Comparison of ENCODE assay signal across 1 cellular context in the genomic region with DNA sequence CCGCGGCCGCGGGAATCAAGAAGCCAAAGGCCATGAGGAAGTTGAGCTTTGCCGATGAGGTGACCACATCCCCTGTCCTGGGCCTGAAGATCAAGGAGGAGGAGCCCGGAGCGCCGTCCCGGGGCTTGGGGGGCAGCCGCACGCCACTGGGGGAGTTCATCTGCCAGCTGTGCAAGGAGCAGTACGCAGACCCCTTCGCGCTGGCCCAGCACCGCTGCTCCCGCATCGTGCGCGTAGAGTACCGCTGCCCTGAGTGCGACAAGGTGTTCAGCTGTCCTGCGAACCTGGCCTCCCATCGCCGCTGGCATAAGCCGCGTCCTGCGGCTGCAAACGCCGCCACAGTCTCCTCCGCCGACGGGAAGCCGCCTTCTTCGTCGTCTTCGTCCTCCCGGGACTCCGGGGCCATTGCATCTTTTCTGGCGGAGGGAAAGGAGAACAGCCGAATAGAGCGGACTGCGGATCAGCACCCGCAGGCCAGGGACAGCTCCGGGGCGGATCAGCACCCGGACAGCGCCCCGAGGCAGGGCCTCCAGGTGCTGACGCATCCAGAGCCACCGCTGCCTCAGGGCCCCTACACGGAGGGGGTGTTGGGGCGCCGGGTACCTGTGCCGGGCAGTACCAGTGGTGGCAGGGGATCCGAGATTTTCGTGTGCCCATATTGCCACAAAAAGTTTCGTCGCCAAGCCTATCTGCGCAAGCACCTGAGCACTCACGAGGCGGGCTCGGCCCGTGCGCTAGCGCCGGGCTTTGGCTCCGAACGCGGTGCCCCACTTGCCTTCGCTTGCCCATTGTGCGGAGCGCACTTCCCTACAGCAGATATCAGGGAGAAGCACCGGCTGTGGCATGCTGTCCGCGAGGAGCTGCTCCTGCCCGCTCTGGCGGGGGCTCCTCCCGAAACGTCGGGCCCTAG.
TF ChIP-seq lines count a peak whose summit lies in the region.

No MANE protein-coding gene starts in this region.

TF ChIP-seq in K562, 482 proteins besides CTCF, POLR2A, EP300 and RAD21 (continued from another document and continues in another):
- TF ChIP-seq MTA2 (IDR thresholded peaks at IDR 0.05; ENCODE audit: low read depth) (no peak), POLR2AphosphoS5 (IDR thresholded peaks at IDR 0.05; ENCODE audit: control insufficient read depth, insufficient read depth, low read depth, low read length) (no peak), JUND (IDR thresholded peaks at IDR 0.05; ENCODE audit: borderline replicate concordance, low read depth, low read length) (no peak), JUND (tag; IDR thresholded peaks at IDR 0.05; ENCODE audit: borderline replicate concordance, low read depth, low read length) (peak; percentile 47; the same call in 1 of the 3 replicates), SAP30 (IDR thresholded peaks at IDR 0.05; ENCODE audit: borderline replicate concordance, insufficient read depth, low read depth, low read length, poor library complexity, severe bottlenecking) (peak; percentile 97), ARID2 (IDR thresholded peaks at IDR 0.05) (no peak), MAFF (IDR thresholded peaks at IDR 0.05; ENCODE audit: low read length) (no peak), PHF20 (IDR thresholded peaks at IDR 0.05; ENCODE audit: partially characterized antibody) (no peak), GABPB2 (CRISPR knock-in tag; conservative IDR thresholded peaks at IDR 0.05) (no peak), GTF2A2 (tag; IDR thresholded peaks at IDR 0.05) (no peak), TGIF2 (CRISPR knock-in tag; IDR thresholded peaks at IDR 0.05) (peak; percentile 99), PHTF2 (CRISPR knock-in tag; IDR thresholded peaks at IDR 0.05) (no peak), NFIC (IDR thresholded peaks at IDR 0.05) (no peak), TRIM24 (IDR thresholded peaks at IDR 0.05) (0 out of 4 replicates have a peak, but pooled peaks of 1 of the 2 experiments have one; percentile 19), NCOA2 (IDR thresholded peaks at IDR 0.05; ENCODE audit: partially characterized antibody in 2 of 2) (no peak), TSC22D4 (tag; IDR thresholded peaks at IDR 0.05) (no peak), ZNF282 (CRISPR knock-in tag; IDR thresholded peaks at IDR 0.05) (peak; percentile 98), EHMT2 (IDR thresholded peaks at IDR 0.05) (peak; percentile 100), HIVEP1 (CRISPR knock-in tag; IDR thresholded peaks at IDR 0.05) (no peak), RBM25 (IDR thresholded peaks at IDR 0.05; ENCODE audit: low read depth, low read length, severe bottlenecking) (no peak), IRF2 (CRISPR knock-in tag; IDR thresholded peaks at IDR 0.05) (peak; percentile 98), SOX6 (IDR thresholded peaks at IDR 0.05) (no peak), NELFE (IDR thresholded peaks at IDR 0.05; ENCODE audit: insufficient read depth, insufficient read length) (no peak), SRSF3 (IDR thresholded peaks at IDR 0.05; ENCODE audit: insufficient read depth, low read length) (no peak), RFX1 (IDR thresholded peaks at IDR 0.05) (no peak), HMGN3 (IDR thresholded peaks at IDR 0.05; ENCODE audit: borderline replicate concordance, extremely low read depth, insufficient read length, low read depth, low read length) (no peak), ZBTB17 (CRISPR knock-in tag; IDR thresholded peaks at IDR 0.05) (no peak), GATAD2B (IDR thresholded peaks at IDR 0.05; ENCODE audit: borderline replicate concordance) (no peak), CBFB (CRISPR knock-in tag; IDR thresholded peaks at IDR 0.05) (peak; percentile 82), CCAR2 (IDR thresholded peaks at IDR 0.05; ENCODE audit: low read depth, low read length) (no peak), KLF1 (tag; IDR thresholded peaks at IDR 0.05) (no peak), TRIM28 (IDR thresholded peaks at IDR 0.05) (no peak), BRD4 (IDR thresholded peaks at IDR 0.05) (no peak), CREM (IDR thresholded peaks at IDR 0.05; ENCODE audit: low read depth) (peak; percentile 88), RHOXF2B (CRISPR knock-in tag; conservative IDR thresholded peaks at IDR 0.05) (no peak), ZNF830 (CRISPR knock-in tag; IDR thresholded peaks at IDR 0.05) (no peak), ZNF384 (IDR thresholded peaks at IDR 0.05; ENCODE audit: low read depth, low read length) (no peak)
- TF ChIP-seq, protein P1, sequence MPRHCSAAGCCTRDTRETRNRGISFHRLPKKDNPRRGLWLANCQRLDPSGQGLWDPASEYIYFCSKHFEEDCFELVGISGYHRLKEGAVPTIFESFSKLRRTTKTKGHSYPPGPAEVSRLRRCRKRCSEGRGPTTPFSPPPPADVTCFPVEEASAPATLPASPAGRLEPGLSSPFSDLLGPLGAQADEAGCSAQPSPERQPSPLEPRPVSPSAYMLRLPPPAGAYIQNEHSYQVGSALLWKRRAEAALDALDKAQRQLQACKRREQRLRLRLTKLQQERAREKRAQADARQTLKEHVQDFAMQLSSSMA (CRISPR knock-in tag; IDR thresholded peaks at IDR 0.05) = no peak
- TF ChIP-seq, protein P2, sequence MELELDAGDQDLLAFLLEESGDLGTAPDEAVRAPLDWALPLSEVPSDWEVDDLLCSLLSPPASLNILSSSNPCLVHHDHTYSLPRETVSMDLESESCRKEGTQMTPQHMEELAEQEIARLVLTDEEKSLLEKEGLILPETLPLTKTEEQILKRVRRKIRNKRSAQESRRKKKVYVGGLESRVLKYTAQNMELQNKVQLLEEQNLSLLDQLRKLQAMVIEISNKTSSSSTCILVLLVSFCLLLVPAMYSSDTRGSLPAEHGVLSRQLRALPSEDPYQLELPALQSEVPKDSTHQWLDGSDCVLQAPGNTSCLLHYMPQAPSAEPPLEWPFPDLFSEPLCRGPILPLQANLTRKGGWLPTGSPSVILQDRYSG (tag; conservative IDR thresholded peaks at IDR 0.05; ENCODE audit: low read depth) = peak; percentile 67; the same call in 1 of the 2 replicates
- TF ChIP-seq, protein P3, sequence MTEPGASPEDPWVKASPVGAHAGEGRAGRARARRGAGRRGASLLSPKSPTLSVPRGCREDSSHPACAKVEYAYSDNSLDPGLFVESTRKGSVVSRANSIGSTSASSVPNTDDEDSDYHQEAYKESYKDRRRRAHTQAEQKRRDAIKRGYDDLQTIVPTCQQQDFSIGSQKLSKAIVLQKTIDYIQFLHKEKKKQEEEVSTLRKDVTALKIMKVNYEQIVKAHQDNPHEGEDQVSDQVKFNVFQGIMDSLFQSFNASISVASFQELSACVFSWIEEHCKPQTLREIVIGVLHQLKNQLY (CRISPR knock-in tag; conservative IDR thresholded peaks at IDR 0.05) = peak in 1 of 2 experiments; percentile 99; a peak in 2 of 4 replicates
- TF ChIP-seq, protein P4, sequence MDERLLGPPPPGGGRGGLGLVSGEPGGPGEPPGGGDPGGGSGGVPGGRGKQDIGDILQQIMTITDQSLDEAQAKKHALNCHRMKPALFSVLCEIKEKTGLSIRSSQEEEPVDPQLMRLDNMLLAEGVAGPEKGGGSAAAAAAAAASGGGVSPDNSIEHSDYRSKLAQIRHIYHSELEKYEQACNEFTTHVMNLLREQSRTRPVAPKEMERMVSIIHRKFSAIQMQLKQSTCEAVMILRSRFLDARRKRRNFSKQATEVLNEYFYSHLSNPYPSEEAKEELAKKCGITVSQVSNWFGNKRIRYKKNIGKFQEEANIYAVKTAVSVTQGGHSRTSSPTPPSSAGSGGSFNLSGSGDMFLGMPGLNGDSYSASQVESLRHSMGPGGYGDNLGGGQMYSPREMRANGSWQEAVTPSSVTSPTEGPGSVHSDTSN (CRISPR knock-in tag; IDR thresholded peaks at IDR 0.05; ENCODE audit: low read depth) = peak; percentile 89
- TF ChIP-seq, protein P4 (tag; conservative IDR thresholded peaks at IDR 0.05; ENCODE audit: low read depth) = no peak
- TF ChIP-seq, protein P5, sequence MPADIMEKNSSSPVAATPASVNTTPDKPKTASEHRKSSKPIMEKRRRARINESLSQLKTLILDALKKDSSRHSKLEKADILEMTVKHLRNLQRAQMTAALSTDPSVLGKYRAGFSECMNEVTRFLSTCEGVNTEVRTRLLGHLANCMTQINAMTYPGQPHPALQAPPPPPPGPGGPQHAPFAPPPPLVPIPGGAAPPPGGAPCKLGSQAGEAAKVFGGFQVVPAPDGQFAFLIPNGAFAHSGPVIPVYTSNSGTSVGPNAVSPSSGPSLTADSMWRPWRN (IDR thresholded peaks at IDR 0.05; ENCODE audit: low read depth) = no peak
- TF ChIP-seq, protein P6, sequence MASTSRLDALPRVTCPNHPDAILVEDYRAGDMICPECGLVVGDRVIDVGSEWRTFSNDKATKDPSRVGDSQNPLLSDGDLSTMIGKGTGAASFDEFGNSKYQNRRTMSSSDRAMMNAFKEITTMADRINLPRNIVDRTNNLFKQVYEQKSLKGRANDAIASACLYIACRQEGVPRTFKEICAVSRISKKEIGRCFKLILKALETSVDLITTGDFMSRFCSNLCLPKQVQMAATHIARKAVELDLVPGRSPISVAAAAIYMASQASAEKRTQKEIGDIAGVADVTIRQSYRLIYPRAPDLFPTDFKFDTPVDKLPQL (IDR thresholded peaks at IDR 0.05; ENCODE audit: extremely low read depth, insufficient read length) = no peak
- TF ChIP-seq, protein P7, sequence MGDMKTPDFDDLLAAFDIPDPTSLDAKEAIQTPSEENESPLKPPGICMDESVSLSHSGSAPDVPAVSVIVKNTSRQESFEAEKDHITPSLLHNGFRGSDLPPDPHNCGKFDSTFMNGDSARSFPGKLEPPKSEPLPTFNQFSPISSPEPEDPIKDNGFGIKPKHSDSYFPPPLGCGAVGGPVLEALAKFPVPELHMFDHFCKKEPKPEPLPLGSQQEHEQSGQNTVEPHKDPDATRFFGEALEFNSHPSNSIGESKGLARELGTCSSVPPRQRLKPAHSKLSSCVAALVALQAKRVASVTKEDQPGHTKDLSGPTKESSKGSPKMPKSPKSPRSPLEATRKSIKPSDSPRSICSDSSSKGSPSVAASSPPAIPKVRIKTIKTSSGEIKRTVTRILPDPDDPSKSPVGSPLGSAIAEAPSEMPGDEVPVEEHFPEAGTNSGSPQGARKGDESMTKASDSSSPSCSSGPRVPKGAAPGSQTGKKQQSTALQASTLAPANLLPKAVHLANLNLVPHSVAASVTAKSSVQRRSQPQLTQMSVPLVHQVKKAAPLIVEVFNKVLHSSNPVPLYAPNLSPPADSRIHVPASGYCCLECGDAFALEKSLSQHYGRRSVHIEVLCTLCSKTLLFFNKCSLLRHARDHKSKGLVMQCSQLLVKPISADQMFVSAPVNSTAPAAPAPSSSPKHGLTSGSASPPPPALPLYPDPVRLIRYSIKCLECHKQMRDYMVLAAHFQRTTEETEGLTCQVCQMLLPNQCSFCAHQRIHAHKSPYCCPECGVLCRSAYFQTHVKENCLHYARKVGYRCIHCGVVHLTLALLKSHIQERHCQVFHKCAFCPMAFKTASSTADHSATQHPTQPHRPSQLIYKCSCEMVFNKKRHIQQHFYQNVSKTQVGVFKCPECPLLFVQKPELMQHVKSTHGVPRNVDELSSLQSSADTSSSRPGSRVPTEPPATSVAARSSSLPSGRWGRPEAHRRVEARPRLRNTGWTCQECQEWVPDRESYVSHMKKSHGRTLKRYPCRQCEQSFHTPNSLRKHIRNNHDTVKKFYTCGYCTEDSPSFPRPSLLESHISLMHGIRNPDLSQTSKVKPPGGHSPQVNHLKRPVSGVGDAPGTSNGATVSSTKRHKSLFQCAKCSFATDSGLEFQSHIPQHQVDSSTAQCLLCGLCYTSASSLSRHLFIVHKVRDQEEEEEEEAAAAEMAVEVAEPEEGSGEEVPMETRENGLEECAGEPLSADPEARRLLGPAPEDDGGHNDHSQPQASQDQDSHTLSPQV (IDR thresholded peaks at IDR 0.05) = no peak
- TF ChIP-seq, protein P8, sequence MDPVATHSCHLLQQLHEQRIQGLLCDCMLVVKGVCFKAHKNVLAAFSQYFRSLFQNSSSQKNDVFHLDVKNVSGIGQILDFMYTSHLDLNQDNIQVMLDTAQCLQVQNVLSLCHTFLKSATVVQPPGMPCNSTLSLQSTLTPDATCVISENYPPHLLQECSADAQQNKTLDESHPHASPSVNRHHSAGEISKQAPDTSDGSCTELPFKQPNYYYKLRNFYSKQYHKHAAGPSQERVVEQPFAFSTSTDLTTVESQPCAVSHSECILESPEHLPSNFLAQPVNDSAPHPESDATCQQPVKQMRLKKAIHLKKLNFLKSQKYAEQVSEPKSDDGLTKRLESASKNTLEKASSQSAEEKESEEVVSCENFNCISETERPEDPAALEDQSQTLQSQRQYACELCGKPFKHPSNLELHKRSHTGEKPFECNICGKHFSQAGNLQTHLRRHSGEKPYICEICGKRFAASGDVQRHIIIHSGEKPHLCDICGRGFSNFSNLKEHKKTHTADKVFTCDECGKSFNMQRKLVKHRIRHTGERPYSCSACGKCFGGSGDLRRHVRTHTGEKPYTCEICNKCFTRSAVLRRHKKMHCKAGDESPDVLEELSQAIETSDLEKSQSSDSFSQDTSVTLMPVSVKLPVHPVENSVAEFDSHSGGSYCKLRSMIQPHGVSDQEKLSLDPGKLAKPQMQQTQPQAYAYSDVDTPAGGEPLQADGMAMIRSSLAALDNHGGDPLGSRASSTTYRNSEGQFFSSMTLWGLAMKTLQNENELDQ (CRISPR knock-in tag; IDR thresholded peaks at IDR 0.05; ENCODE audit: borderline replicate concordance) = peak; percentile 99
- TF ChIP-seq, protein P9, sequence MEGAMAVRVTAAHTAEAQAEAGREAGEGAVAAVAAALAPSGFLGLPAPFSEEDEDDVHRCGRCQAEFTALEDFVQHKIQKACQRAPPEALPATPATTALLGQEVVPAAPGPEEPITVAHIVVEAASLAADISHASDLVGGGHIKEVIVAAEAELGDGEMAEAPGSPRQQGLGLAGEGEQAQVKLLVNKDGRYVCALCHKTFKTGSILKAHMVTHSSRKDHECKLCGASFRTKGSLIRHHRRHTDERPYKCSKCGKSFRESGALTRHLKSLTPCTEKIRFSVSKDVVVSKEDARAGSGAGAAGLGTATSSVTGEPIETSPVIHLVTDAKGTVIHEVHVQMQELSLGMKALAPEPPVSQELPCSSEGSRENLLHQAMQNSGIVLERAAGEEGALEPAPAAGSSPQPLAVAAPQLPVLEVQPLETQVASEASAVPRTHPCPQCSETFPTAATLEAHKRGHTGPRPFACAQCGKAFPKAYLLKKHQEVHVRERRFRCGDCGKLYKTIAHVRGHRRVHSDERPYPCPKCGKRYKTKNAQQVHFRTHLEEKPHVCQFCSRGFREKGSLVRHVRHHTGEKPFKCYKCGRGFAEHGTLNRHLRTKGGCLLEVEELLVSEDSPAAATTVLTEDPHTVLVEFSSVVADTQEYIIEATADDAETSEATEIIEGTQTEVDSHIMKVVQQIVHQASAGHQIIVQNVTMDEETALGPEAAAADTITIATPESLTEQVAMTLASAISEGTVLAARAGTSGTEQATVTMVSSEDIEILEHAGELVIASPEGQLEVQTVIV (CRISPR knock-in tag; IDR thresholded peaks at IDR 0.05; ENCODE audit: borderline replicate concordance) = no peak
- TF ChIP-seq, protein P10, sequence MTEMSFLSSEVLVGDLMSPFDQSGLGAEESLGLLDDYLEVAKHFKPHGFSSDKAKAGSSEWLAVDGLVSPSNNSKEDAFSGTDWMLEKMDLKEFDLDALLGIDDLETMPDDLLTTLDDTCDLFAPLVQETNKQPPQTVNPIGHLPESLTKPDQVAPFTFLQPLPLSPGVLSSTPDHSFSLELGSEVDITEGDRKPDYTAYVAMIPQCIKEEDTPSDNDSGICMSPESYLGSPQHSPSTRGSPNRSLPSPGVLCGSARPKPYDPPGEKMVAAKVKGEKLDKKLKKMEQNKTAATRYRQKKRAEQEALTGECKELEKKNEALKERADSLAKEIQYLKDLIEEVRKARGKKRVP (CRISPR knock-in tag; IDR thresholded peaks at IDR 0.05) = peak; percentile 48; the same call in 1 of the 2 replicates
